In genomic region chr15:50355980-50356379, GRCh38 we compare ENCODE assay signal across 8 cellular contexts. TPM values are rescaled to one million over a fixed set of nuclear protein-coding genes. Genes with fewer than 3 reads are reported as not detected.
DNase-seq lines count a peak whose midpoint lies in the region; ATAC-seq, FAIRE-seq and TF ChIP-seq lines count a peak whose summit lies in the region.

No MANE protein-coding gene starts in this region.

- POLR2A ChIA-PET in K562 (lab: Yijun Ruan, JAX), result interaction anchor here (0.6 to 2.2 kb wide), 9 partner anchors 9 to 78 kb away, joined by 3 to 11 read pairs (median 5); partner anchors contain the start of gene USP8

- H3K4me2 ChIP-seq in K562 (ENCODE audit: insufficient read depth, low read length), result peak overlapping the region; percentile 95

- ATAC-seq in heart right ventricle (no peak), left ventricle myocardium superior (no peak), K562 (no peak), lung (ENCODE audit: insufficient read depth, low FRiP score) (no peak)

- intact Hi-C loops in heart right ventricle (cut with DNase I), result loop anchor here in 2 of 10 donors (2.0 to 5.0 kb wide), 2 partner anchors 66 to 69 kb away; partner anchors contain the start of gene USP8 (in 2 of the 2)
- intact Hi-C loops in left ventricle myocardium superior (cut with micrococcal nuclease), result no loop called here
- intact Hi-C loops in K562 (cut with micrococcal nuclease), result loop anchor here (2.0 to 10.0 kb wide), 2 partner anchors 69 to 549 kb away; partner anchors contain the start of genes AP4E1 and USP8
- intact Hi-C loops in vagina (cut with DNase I), result loop anchor here (10.0 kb wide), 1 partner anchor 69 kb away; the partner anchor contains the start of gene USP8

- H3K9me1 ChIP-seq in K562 (ENCODE audit: control insufficient read depth, insufficient read depth, low read length), result no peaks in the 10 kb centered on the region

- H2AFZ ChIP-seq in K562 (ENCODE audit: low read depth, low read length), result 0 out of 2 replicates have a peak overlapping the region, but pooled peaks have one; percentile 99

- TF ChIP-seq RAD21 in K562 (CRISPR knock-in tag; conservative IDR thresholded peaks at IDR 0.05 in 1 of 2, IDR thresholded peaks at IDR 0.05 in 1 of 2), result no peak

- TF ChIP-seq POLR2A in K562 (conservative IDR thresholded peaks at IDR 0.05), result no peak
- TF ChIP-seq POLR2A in vagina (IDR thresholded peaks at IDR 0.05), result no peak

- no TSS peak for BruUV-seq in K562 (replicated peaks; lab: Mats Ljungman, UMichigan)

- H4K20me1 ChIP-seq in K562 (replicated peaks; ENCODE audit: control insufficient read depth, insufficient read depth, low read length), result 0 out of 2 replicates have a peak, but pooled peaks cover 9% of the 10 kb centered on the region

- CTCF ChIA-PET in K562 (lab: Yijun Ruan, JAX; ENCODE audit: low intra/inter-chr PET ratio), result no interaction called here

- 11 to 21% methylated on average over 2 of the region's 2 CpGs for WGBS in heart right ventricle, 2 donors
- 0% methylated on average over 2 of the region's 2 CpGs for WGBS in K562 (ENCODE audit: insufficient coverage, low coverage, missing lambda C conversion rate)
- whole genome bisulfite sequencing in lung, 2 donors, result 11 to 15% methylated on average over 2 of the region's 2 CpGs

- no peaks in the 10 kb centered on the region for H3K9me3 ChIP-seq in heart right ventricle
- H3K9me3 ChIP-seq in K562 (replicated peaks; ENCODE audit: control insufficient read depth, insufficient read depth, low read depth, low read length), result no peaks in the 10 kb centered on the region
- H3K9me3 ChIP-seq in lung (ENCODE audit: control insufficient read depth in 2 of 2, insufficient read depth in 1 of 2, low read length in 1 of 2), result no peaks in the 10 kb centered on the region
- H3K9me3 ChIP-seq in vagina, result no peaks in the 10 kb centered on the region

- in situ Hi-C loops in K562 (cut with MboI), result loop anchor here (10.0 kb wide), 1 partner anchor 549 kb away; the partner anchor contains the start of gene AP4E1

- peaks cover 85% of the 10 kb centered on the region for H3K79me2 ChIP-seq in K562 (ENCODE audit: control insufficient read depth, insufficient read depth, low read length)

- no peak for FAIRE-seq in K562 (lab: Jason Lieb, UNC)

- no peak for TF ChIP-seq EP300 in K562 (IDR thresholded peaks at IDR 0.05; ENCODE audit: low read length)

- peak overlapping the region in 9 of 10 donors; percentile 97 to 100 (median 99) for H3K27ac ChIP-seq in heart right ventricle
- peak overlapping the region; percentile 96 for H3K27ac ChIP-seq in K562 (ENCODE audit: extremely low read depth, low read depth, low read length)
- H3K27ac ChIP-seq in lung (ENCODE audit: low read depth in 1 of 2, low read length in 1 of 2), result peak overlapping the region in 1 of 2 donors; percentile 100
- H3K27ac ChIP-seq in vagina, result peak overlapping the region; percentile 97

- H3K36me3 ChIP-seq in heart right ventricle, result peaks cover 0 to 41% (median 0%) of the 10 kb centered on the region in 9 donors
- H3K36me3 ChIP-seq in K562 (ENCODE audit: control insufficient read depth, insufficient read depth, low read length), result peaks cover 51% of the 10 kb centered on the region
- H3K36me3 ChIP-seq in lung (ENCODE audit: control insufficient read depth in 2 of 2, insufficient read depth in 2 of 2, low read length in 2 of 2), result peaks cover 0 to 4% of the 10 kb centered on the region in 2 donors
- H3K36me3 ChIP-seq in vagina, result no peaks in the 10 kb centered on the region

- peak overlapping the region; percentile 99 to 100; a peak in 3 of 4 replicates for H3K9ac ChIP-seq in K562 (ENCODE audit: insufficient read depth in 1 of 2, low read depth in 2 of 2, low read length in 2 of 2)

- TF ChIP-seq CTCF in heart right ventricle (IDR thresholded peaks at IDR 0.05) (no peak), K562 (IDR thresholded peaks at IDR 0.05 in 2 of 3, conservative IDR thresholded peaks at IDR 0.05 in 1 of 3; ENCODE audit: insufficient read depth in 2 of 3, low read depth in 1 of 3, low read length in 3 of 3) (no peak), lung (IDR thresholded peaks at IDR 0.05; ENCODE audit: control extremely low read depth, extremely low read depth) (no peak), vagina (IDR thresholded peaks at IDR 0.05) (no peak)

- H3K4me3 ChIP-seq in heart right ventricle (peak overlapping the region; percentile 61 to 97 (median 94)), K562 (peak overlapping the region; percentile 89), lung (peak overlapping the region; percentile 13), vagina (peak overlapping the region; percentile 84 to 99)

- DNase-seq in heart right ventricle, result no peak
- DNase-seq in left ventricle myocardium superior, result no peak
- no peak for DNase-seq in K562 (ENCODE audit: extremely low read depth in 1 of 4, low spot score in 3 of 4)
- DNase-seq in lung (ENCODE audit: low spot score), result no peak
- DNase-seq in vagina (ENCODE audit: extremely low spot score in 2 of 2), result no peak
- DNase-seq in stimulated activated CD8-positive, alpha-beta memory T cell treated with anti-CD3 and anti-CD28 coated beads, Interleukin-4, amount 100 ng/mL, for 48 hours, result no peak
- DNase-seq in SHP77 (lab: John Stamatoyannopoulos, UW), result no peak
- DNase-seq in NCI-H187 treated with DMSO at 0.1 percent for 48 hours (lab: John Stamatoyannopoulos, UW), result no peak

- H3K4me1 ChIP-seq in heart right ventricle (peaks cover 0 to 56% (median 40%) of the 10 kb centered on the region in 9 donors), K562 (replicated peaks in 1 of 2; ENCODE audit: control insufficient read depth in 2 of 2, insufficient read depth in 2 of 2, low read length in 2 of 2) (peaks cover 9 to 14% of the 10 kb centered on the region in 2 experiments; a peak in 4 of 5 replicates), lung (ENCODE audit: control insufficient read depth in 2 of 2, insufficient read depth in 2 of 2, low read length in 2 of 2) (peaks cover 7 to 17% of the 10 kb centered on the region in 2 donors), vagina (peaks cover 44% of the 10 kb centered on the region)

- no peaks in the 10 kb centered on the region for H3K27me3 ChIP-seq in heart right ventricle
- H3K27me3 ChIP-seq in K562 (ENCODE audit: control insufficient read depth in 2 of 2, insufficient read depth in 2 of 2, low read length in 2 of 2), result no peaks in the 10 kb centered on the region
- no peaks in the 10 kb centered on the region for H3K27me3 ChIP-seq in lung (ENCODE audit: control insufficient read depth, insufficient read depth)
- no peaks in the 10 kb centered on the region for H3K27me3 ChIP-seq in vagina

TF ChIP-seq in K562, 482 proteins besides CTCF, POLR2A, EP300 and RAD21 (continues in another document):
- TF ChIP-seq TAF1 (IDR thresholded peaks at IDR 0.05; ENCODE audit: control insufficient read depth, extremely low read depth, insufficient read depth, low read length, severe bottlenecking), result peak; percentile 21

RNA-seq across cellular contexts. Expression of gene GABPB1, which starts 1.0 kb away (rescaled TPM):
- 10 to 100 TPM in 2 of 10 donors, 1 to 10 TPM in 8; 7.8 to 12.6 (median 8.9) TPM for total RNA-seq in heart right ventricle
- polyA plus RNA-seq in heart right ventricle, result 1 to 10 TPM; 5.3 to 6.6 TPM
- 10.8 TPM for total RNA-seq in left ventricle myocardium superior
- 20.9 and 46.9 TPM in 2 replicates for total RNA-seq in K562 (2011; cell fraction: chromatin; rRNA removed; ENCODE audit: low replicate concordance)
- total RNA-seq in K562 (2011; cell fraction: nucleolus; rRNA removed), result 12.6 and 15.2 TPM in 2 replicates
- total RNA-seq in K562 (2011; cell fraction: nucleoplasm; rRNA removed), result 22.4 and 23.0 TPM in 2 replicates
- 34.7 and 36.2 TPM in 2 replicates for total RNA-seq in K562 (2014; rRNA removed)
- total RNA-seq in K562 (2014; rRNA removed; fragmentation: Illumina TruSeq; extraction: Trizol), result 40.6 and 48.4 TPM in 2 replicates
- 35.1 and 35.2 TPM in 2 replicates for total RNA-seq in K562 (2015; rRNA removed; fragmentation: Illumina TruSeq; extraction: Trizol)
- 31.3 and 33.0 TPM in 2 replicates for total RNA-seq in K562 (2021)
- 40.7 and 42.3 TPM in 2 replicates for polyA plus RNA-seq in K562 (2011; rRNA removed)
- polyA plus RNA-seq in K562 (2011; cell fraction: cytosol; rRNA removed), result 26.2 and 26.9 TPM in 2 replicates
- 22.3 and 34.8 TPM in 2 replicates for polyA plus RNA-seq in K562 (2011; cell fraction: nucleus; rRNA removed)
- polyA plus RNA-seq in K562 (2012), result 20.9 and 26.6 TPM in 2 replicates
- 33.2 and 38.5 TPM in 2 replicates for polyA plus RNA-seq in K562 (2014; fragmentation: Illumina TruSeq; extraction: Trizol)
- 10 to 100 TPM; 11.8 to 16.8 TPM for polyA plus RNA-seq in K562 (2014; fragmentation: Nextera tagmentation; extraction: Ambion mirVana)
- polyA plus RNA-seq in K562 (2014; rRNA removed), result 28.7 and 31.0 TPM in 2 replicates
- polyA minus RNA-seq in K562 (2011; rRNA and poly(A)+ RNA removed), result 62.9 and 68.5 TPM in 2 replicates
- polyA minus RNA-seq in K562 (2011; cell fraction: cytosol; rRNA and poly(A)+ RNA removed), result 12.8 and 24.4 TPM in 2 replicates
- polyA minus RNA-seq in K562 (2011; cell fraction: nucleus; rRNA and poly(A)+ RNA removed), result 16.0 and 33.4 TPM in 2 replicates
- total RNA-seq in lung, result 10 to 100 TPM; 14.3 to 42.8 TPM
- 10 to 100 TPM in 1 of 2 donors, 1 to 10 TPM in 1; 6.1 to 12.9 TPM for polyA plus RNA-seq in lung
- total RNA-seq in vagina, result 13.3 TPM

Comparison
In these comparisons a context has a peak if more than half of its experiments do, and no peak if none do; other contexts are left out.
1. H3K4me3 ChIP-seq: peak in every context shown above with its lines; median percentile 94 in heart right ventricle; 92 in vagina; 89 in K562; 13 in lung.